9 cellular contexts compared by ENCODE assay signal in genomic region chr7:80916770-80917681, GRCh38. TPM values are rescaled to one million over a fixed set of nuclear protein-coding genes. Genes with fewer than 3 reads are reported as not detected.
DNase-seq lines count a peak whose midpoint lies in the region; ATAC-seq and TF ChIP-seq lines count a peak whose summit lies in the region.
"Had no signal": no experiment of that assay in that cellular context is flagged by ENCODE, and none has a peak within 500 bp of the region (broad histone marks: within the 10 kb centered on the region; RNA-seq: fewer than 3 reads in every experiment).

No MANE protein-coding gene starts in this region.

- in situ Hi-C loops in IMR-90 (cut with MboI; ENCODE audit: low sequenced_read_pairs) = loop anchor here (5.0 kb wide), 2 partner anchors 215 to 540 kb away; no protein-coding TSS in a partner anchor

- H3K36me3 ChIP-seq in ACC112 (ENCODE audit: insufficient read depth, low read length) = peaks cover 39% of the 10 kb centered on the region
- no peaks in the 10 kb centered on the region for H3K36me3 ChIP-seq in IMR-90 (ENCODE audit: control insufficient read depth, insufficient read depth, low read length)
- no peaks in the 10 kb centered on the region for H3K36me3 ChIP-seq in right lobe of liver

- no peak overlapping the region for H3K18ac ChIP-seq in IMR-90 (ENCODE audit: low read depth, low read length)

- no TSS peak for BruUV-seq in IMR-90 (replicated peaks; lab: Mats Ljungman, UMichigan)

- H2BK5ac ChIP-seq in IMR-90 (ENCODE audit: low read depth, low read length, poor library complexity, severe bottlenecking) = no peak overlapping the region

- dilution Hi-C loops in IMR-90 (cut with HindIII; ENCODE audit: low sequenced_read_pairs, unreplicated experiment) = no loop called here

- H3K36me3 Mint-ChIP-seq in brain = peaks cover 20% of the 10 kb centered on the region
- H3K36me3 Mint-ChIP-seq in activated CD4-positive, alpha-beta T cell treated with anti-CD3 and anti-CD28 coated beads for 36 hours (ENCODE audit: low read depth) = no peaks in the 10 kb centered on the region

- H3K27ac ChIP-seq in ACC112 (ENCODE audit: low read depth, low read length) (peak overlapping the region; percentile 34), IMR-90 (ENCODE audit: insufficient read depth, low read length) (no peak overlapping the region), right lobe of liver (no peak overlapping the region)

- TF ChIP-seq POLR2A in IMR-90 (IDR thresholded peaks at IDR 0.05; ENCODE audit: low read depth, low read length) (no peak), right lobe of liver (IDR thresholded peaks at IDR 0.05) (no peak)

- H4K8ac ChIP-seq in IMR-90 (ENCODE audit: low read depth in 2 of 2, low read length in 2 of 2) = no peak overlapping the region

- peak overlapping the region; percentile 8 to 82 (median 62) for H3K27ac Mint-ChIP-seq in brain
- H3K27ac Mint-ChIP-seq in activated CD4-positive, alpha-beta T cell treated with anti-CD3 and anti-CD28 coated beads for 36 hours = no peak overlapping the region

- DNase-seq in IMR-90 (peak; percentile 89), right lobe of liver (no peak), T-helper 9 cell (no peak)
- DNase-seq in activated naive CD4-positive, alpha-beta T cell treated with anti-CD3 and anti-CD28 coated beads, Interleukin-2, amount 50 U/mL, for 16 hours = no peak
- DNase-seq in activated CD4-positive, alpha-beta T cell treated with anti-CD3 and anti-CD28 coated beads for 36 hours = no peak

- peak overlapping the region; percentile 85 to 95 (median 92) for H3K4me3 Mint-ChIP-seq in brain
- no peak overlapping the region for H3K4me3 Mint-ChIP-seq in activated CD4-positive, alpha-beta T cell treated with anti-CD3 and anti-CD28 coated beads for 36 hours

- no peaks in the 10 kb centered on the region for H3K9me3 Mint-ChIP-seq in brain
- H3K9me3 Mint-ChIP-seq in activated CD4-positive, alpha-beta T cell treated with anti-CD3 and anti-CD28 coated beads for 36 hours (ENCODE audit: low read depth) = no peaks in the 10 kb centered on the region

- H4K20me1 ChIP-seq in IMR-90 (ENCODE audit: insufficient read depth, low read length) = no peaks in the 10 kb centered on the region

- no peak overlapping the region for H4K91ac ChIP-seq in IMR-90 (ENCODE audit: insufficient read depth, low read depth, low read length)

- peaks cover 65% of the 10 kb centered on the region for H3K79me2 ChIP-seq in ACC112 (ENCODE audit: control insufficient read depth, insufficient read depth, low read length, unreplicated experiment)

- no CpG with 5 or more reads among the region's 3 CpGs for WGBS in IMR-90 (ENCODE audit: extremely low coverage in 2 of 2, insufficient read length in 1 of 2), 2 experiments
- WGBS in right lobe of liver (ENCODE audit: insufficient coverage, low coverage, low lambda C conversion rate, missing lambda C conversion rate) = 63% methylated on average over 3 of the region's 3 CpGs

- no peaks in the 10 kb centered on the region for H3K27me3 ChIP-seq in ACC112 (ENCODE audit: insufficient read depth, low read length)
- H3K27me3 ChIP-seq in IMR-90 (ENCODE audit: control insufficient read depth, insufficient read depth, low read length) = no peaks in the 10 kb centered on the region
- no peaks in the 10 kb centered on the region for H3K27me3 ChIP-seq in right lobe of liver

- H3K4me3 ChIP-seq in ACC112 (ENCODE audit: low read depth, low read length) (peak overlapping the region; percentile 99), IMR-90 (ENCODE audit: insufficient read depth, low read depth, low read length) (peak overlapping the region; percentile 27; the same call in 1 of the 2 replicates), right lobe of liver (no peak overlapping the region)
- H3K4me3 ChIP-seq: lung had no signal

- CTCF ChIA-PET in IMR-90 (lab: Yijun Ruan, JAX) = interaction anchor here (0.5 to 1.1 kb wide), 5 partner anchors 58 to 553 kb away, joined by 3 to 7 read pairs (median 3); no protein-coding TSS in a partner anchor
- CTCF ChIA-PET in activated CD4-positive, alpha-beta T cell treated with anti-CD3 and anti-CD28 coated beads for 36 hours (lab: Charles Lee) = no interaction called here

- peaks cover 3% of the 10 kb centered on the region for H3K27me3 Mint-ChIP-seq in brain
- peaks cover 41% of the 10 kb centered on the region for H3K27me3 Mint-ChIP-seq in activated CD4-positive, alpha-beta T cell treated with anti-CD3 and anti-CD28 coated beads for 36 hours

- H3K9me3 ChIP-seq in IMR-90 (ENCODE audit: control insufficient read depth, insufficient read depth, low read length) (no peaks in the 10 kb centered on the region), right lobe of liver (no peaks in the 10 kb centered on the region)

- H2AFZ ChIP-seq in ACC112 (ENCODE audit: low read length, unreplicated experiment) (no peak overlapping the region), IMR-90 (replicated peaks; ENCODE audit: low read length, poor library complexity) (no peak overlapping the region)

- peaks cover 55% of the 10 kb centered on the region for H3K4me1 ChIP-seq in ACC112 (ENCODE audit: control insufficient read depth, insufficient read depth, low read length, unreplicated experiment)
- H3K4me1 ChIP-seq in IMR-90 (ENCODE audit: control insufficient read depth, insufficient read depth, low read length) = peaks cover 1% of the 10 kb centered on the region; the same call in 1 of the 2 replicates
- H3K4me1 ChIP-seq in right lobe of liver = peaks cover 0 to 9% (median 2%) of the 10 kb centered on the region in 4 donors

- ATAC-seq in IMR-90 (ENCODE audit: low read depth) = no peak
- no peak for ATAC-seq in right lobe of liver
- no peak for ATAC-seq in activated CD4-positive, alpha-beta T cell treated with anti-CD3 and anti-CD28 coated beads for 36 hours
- no peak for ATAC-seq in GM18858 (IDR thresholded peaks at IDR 0.05; ENCODE audit: unreplicated experiment)

- intact Hi-C loops in IMR-90 (cut with micrococcal nuclease) (loop anchor here (5.0 kb wide), 3 partner anchors 130 to 380 kb away; no protein-coding TSS in a partner anchor), right lobe of liver (cut with DNase I) (no loop called here)
- intact Hi-C loops in activated CD4-positive, alpha-beta T cell treated with anti-CD3 and anti-CD28 coated beads for 36 hours (cut with DNase I, micrococcal nuclease) = loop anchor here in 1 of 2 experiments (10.0 kb wide), 1 partner anchor 548 kb away; no protein-coding TSS in a partner anchor

- H4K5ac ChIP-seq in IMR-90 (ENCODE audit: low read depth, low read length) = no peak overlapping the region

- POLR2A ChIA-PET in IMR-90 (lab: Charles Lee; ENCODE audit: unreplicated experiment) = interaction anchor here (0.6 kb wide), 2 partner anchors 61 to 554 kb away, joined by 3 read pairs; no protein-coding TSS in a partner anchor
- POLR2A ChIA-PET in activated CD4-positive, alpha-beta T cell treated with anti-CD3 and anti-CD28 coated beads for 36 hours (lab: Charles Lee) = no interaction called here

- peak; percentile 55 for TF ChIP-seq RAD21 in IMR-90 (IDR thresholded peaks at IDR 0.05; ENCODE audit: low read length)

- TF ChIP-seq CTCF in IMR-90 (conservative IDR thresholded peaks at IDR 0.05; ENCODE audit: low read depth, low read length) (peak; percentile 59), brain (conservative IDR thresholded peaks at IDR 0.05) (peak; percentile 47 to 60), right lobe of liver (IDR thresholded peaks at IDR 0.05) (peak; percentile 3 to 37 (median 22))

- no peak overlapping the region for H2BK120ac ChIP-seq in IMR-90 (ENCODE audit: low read depth, low read length)

- H3K9ac ChIP-seq in IMR-90 (ENCODE audit: low read depth, low read length) = no peak overlapping the region

- H2AK5ac ChIP-seq in IMR-90 (ENCODE audit: low read depth, low read length) = no peak overlapping the region

- no peaks in the 10 kb centered on the region for H3K9me1 ChIP-seq in IMR-90 (ENCODE audit: insufficient read depth, low read length)

- no peak overlapping the region for H3K23ac ChIP-seq in IMR-90 (ENCODE audit: low read depth, low read length)

- no peak overlapping the region for H2BK15ac ChIP-seq in IMR-90 (ENCODE audit: low read depth, low read length)

- peaks cover 7 to 10% of the 10 kb centered on the region in 2 experiments for H3K79me1 ChIP-seq in IMR-90 (ENCODE audit: low read depth in 1 of 2, low read length in 2 of 2)

- H2AK9ac ChIP-seq in IMR-90 (replicated peaks; ENCODE audit: low read depth, low read length, poor library complexity) = no peak overlapping the region

- H2BK20ac ChIP-seq in IMR-90 (ENCODE audit: low read depth, low read length) = no peak overlapping the region

- H3K14ac ChIP-seq in IMR-90 (replicated peaks; ENCODE audit: low read depth, low read length) = no peak overlapping the region

- H3K4ac ChIP-seq in IMR-90 (ENCODE audit: low read depth, low read length) = no peak overlapping the region

- peaks cover 49% of the 10 kb centered on the region for H3K4me1 Mint-ChIP-seq in brain
- peaks cover 6% of the 10 kb centered on the region for H3K4me1 Mint-ChIP-seq in activated CD4-positive, alpha-beta T cell treated with anti-CD3 and anti-CD28 coated beads for 36 hours

- H3K56ac ChIP-seq in IMR-90 (ENCODE audit: extremely low read depth, insufficient read depth, low read length) = 0 out of 2 replicates have a peak overlapping the region, but pooled peaks have one; percentile 8

- peak overlapping the region; percentile 98; the same call in 1 of the 2 replicates for H3K4me2 ChIP-seq in IMR-90 (ENCODE audit: low read depth, low read length)

TF ChIP-seq in IMR-90, 13 proteins besides CTCF, POLR2A, EP300 and RAD21:
- TF ChIP-seq SMC3 (IDR thresholded peaks at IDR 0.05; ENCODE audit: low read depth, low read length) (peak; percentile 37; the same call in 1 of the 2 replicates), CEBPB (IDR thresholded peaks at IDR 0.05; ENCODE audit: low read depth, low read length) (no peak), MAZ (IDR thresholded peaks at IDR 0.05; ENCODE audit: borderline replicate concordance, low read depth, low read length) (no peak), RCOR1 (IDR thresholded peaks at IDR 0.05; ENCODE audit: insufficient replicate concordance, low read length) (no peak), FOS (IDR thresholded peaks at IDR 0.05; ENCODE audit: low read depth, low read length) (peak; percentile 13; the same call in 1 of the 2 replicates), MXI1 (IDR thresholded peaks at IDR 0.05; ENCODE audit: borderline replicate concordance, low read depth, low read length) (no peak), BHLHE40 (IDR thresholded peaks at IDR 0.05; ENCODE audit: low read depth, low read length) (no peak), MAFK (IDR thresholded peaks at IDR 0.05; ENCODE audit: low read depth, low read length) (peak; percentile 15; the same call in 1 of the 2 replicates)

RNA-seq across cellular contexts. Expression of gene SEMA3C, which starts 1.8 kb away (rescaled TPM):
- 97.1 and 116 TPM in 2 replicates for total RNA-seq in IMR-90 (2012; rRNA removed)
- polyA plus RNA-seq in IMR-90 (2012; rRNA removed) = 19.3 and 21.2 TPM in 2 replicates
- polyA plus RNA-seq in IMR-90 (2012; cell fraction: cytosol; rRNA removed) = 9.7 and 16.1 TPM in 2 replicates
- 8.7 and 33.3 TPM in 2 replicates for polyA plus RNA-seq in IMR-90 (2012; cell fraction: nucleus; rRNA removed; ENCODE audit: low replicate concordance)
- polyA plus RNA-seq in brain (ENCODE audit: insufficient read depth, low read depth, low replicate concordance) = 3.3 TPM
- 1 to 10 TPM in 1 of 6 experiments, under 1 TPM in 5; 0.23 to 1.3 (median 0.53) TPM for total RNA-seq in right lobe of liver
- not detected for total RNA-seq in activated CD4-positive, alpha-beta T cell treated with anti-CD3 and anti-CD28 coated beads for 36 hours

Comparison
In these comparisons a context has a peak if more than half of its experiments do, and no peak if none do; other contexts are left out.
1. H3K4me3 ChIP-seq: peak in ACC112 (single experiment) and IMR-90 (single experiment); none in right lobe of liver (0 of 3).
2. RNA of gene SEMA3C, which starts 1.8 kb away (total RNA-seq): 97.1 to 116 TPM in IMR-90; 0.23 to 1.3 TPM in right lobe of liver and not detected in activated CD4-positive, alpha-beta T cell treated with anti-CD3 and anti-CD28 coated beads for 36 hours; every median in the first group is over 10 times any median in the second.
3. Peak in every context shown above with its lines, with median percentiles within 50 percentile points of each other: CTCF ChIP-seq.